8 cellular contexts compared by ENCODE assay signal in the genomic region with DNA sequence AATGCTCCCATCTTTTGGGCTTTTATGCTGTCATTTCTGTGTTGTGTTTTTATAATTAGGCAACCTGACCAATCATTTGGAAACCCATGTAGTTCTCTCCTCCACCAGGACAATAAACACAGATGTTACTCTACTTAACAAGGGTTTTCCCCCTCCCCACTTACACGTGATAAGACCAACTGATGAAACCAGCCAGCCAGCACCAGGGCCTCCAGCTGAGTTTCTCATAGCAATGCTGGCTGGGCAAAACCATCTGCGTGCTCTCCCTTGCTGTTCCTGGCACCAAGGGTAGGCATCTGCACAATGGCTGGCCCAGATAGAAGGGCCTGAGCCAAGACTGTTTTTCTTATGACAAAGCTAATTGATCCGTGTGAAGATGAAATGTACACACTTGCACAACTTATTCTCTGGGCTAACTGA.
DNase-seq lines count a peak whose midpoint lies in the region; ATAC-seq and TF ChIP-seq lines count a peak whose summit lies in the region.

No MANE protein-coding gene starts in this region.

- POLR2A ChIA-PET in CD8-positive, alpha-beta T cell (lab: Charles Lee): no interaction called here

- H3K36me3 ChIP-seq in OCI-LY3 (replicated peaks; ENCODE audit: low read depth, low read length): no peaks in the 10 kb centered on the region
- no peaks in the 10 kb centered on the region for H3K36me3 ChIP-seq in CD8-positive, alpha-beta T cell (ENCODE audit: insufficient read depth, low read length)

- H3K4me1 ChIP-seq in OCI-LY3 (ENCODE audit: low read length): peaks cover 59% of the 10 kb centered on the region
- H3K4me1 ChIP-seq in right cardiac atrium (ENCODE audit: control insufficient read depth, insufficient read depth, low read length): peaks cover 10% of the 10 kb centered on the region
- H3K4me1 ChIP-seq in CD8-positive, alpha-beta T cell (ENCODE audit: insufficient read depth, low read length): peaks cover 4% of the 10 kb centered on the region

- peaks cover 9% of the 10 kb centered on the region for H3K36me3 Mint-ChIP-seq in CD8-positive, alpha-beta T cell

- no peaks in the 10 kb centered on the region for H3K9me3 Mint-ChIP-seq in CD8-positive, alpha-beta T cell

- CTCF ChIA-PET in CD8-positive, alpha-beta T cell (lab: Charles Lee): interaction anchor here (0.6 to 1.1 kb wide), 2 partner anchors 19 to 348 kb away, joined by 3 read pairs; no protein-coding TSS in a partner anchor

- H3K9me3 ChIP-seq in OCI-LY3 (ENCODE audit: insufficient read depth, low read length): no peaks in the 10 kb centered on the region
- no peaks in the 10 kb centered on the region for H3K9me3 ChIP-seq in right cardiac atrium (ENCODE audit: control insufficient read depth, low read length)
- no peaks in the 10 kb centered on the region for H3K9me3 ChIP-seq in CD8-positive, alpha-beta T cell (ENCODE audit: low read length)

- H4K20me1 ChIP-seq in OCI-LY3 (ENCODE audit: insufficient read depth, low read length): no peaks in the 10 kb centered on the region

- intact Hi-C loops in right cardiac atrium (cut with DNase I): no loop called here
- intact Hi-C loops in CD8-positive, alpha-beta T cell (cut with DNase I, micrococcal nuclease): no loop called here

- ATAC-seq in GM19035 (IDR thresholded peaks at IDR 0.05; ENCODE audit: unreplicated experiment) (peak; percentile 93), HG03066 (IDR thresholded peaks at IDR 0.05; ENCODE audit: low read depth, unreplicated experiment) (peak; percentile 75), right cardiac atrium (peak in 1 of 2 donors; percentile 43)
- ATAC-seq in CD8-positive, alpha-beta T cell: no peak

- peaks cover 9% of the 10 kb centered on the region for H3K4me1 Mint-ChIP-seq in CD8-positive, alpha-beta T cell (ENCODE audit: low read depth)

- H3K27me3 ChIP-seq in OCI-LY3 (ENCODE audit: low read depth, low read length) (no peaks in the 10 kb centered on the region), right cardiac atrium (ENCODE audit: control insufficient read depth, insufficient read depth) (no peaks in the 10 kb centered on the region)
- H3K27me3 ChIP-seq in CD8-positive, alpha-beta T cell (ENCODE audit: insufficient read depth, low read length): no peaks in the 10 kb centered on the region

- peak overlapping the region; percentile 76 for H3K4me2 ChIP-seq in OCI-LY3 (ENCODE audit: low read length)

- no peak overlapping the region for H2AFZ ChIP-seq in OCI-LY3 (ENCODE audit: low read depth, low read length)

- peak overlapping the region; percentile 44 for H3K9ac ChIP-seq in OCI-LY3 (ENCODE audit: low read length)

- 0 out of 2 replicates have a peak, but pooled peaks have one; percentile 11 for TF ChIP-seq CTCF in OCI-LY3 (IDR thresholded peaks at IDR 0.05; ENCODE audit: low read depth, low read length)
- no peak for TF ChIP-seq CTCF in CD8-positive, alpha-beta T cell (IDR thresholded peaks at IDR 0.05)

- peak overlapping the region; percentile 71 for H3K27ac ChIP-seq in OCI-LY3 (ENCODE audit: low read length)
- no peak overlapping the region for H3K27ac ChIP-seq in right cardiac atrium (ENCODE audit: low read length)
- H3K27ac ChIP-seq in CD8-positive, alpha-beta T cell (ENCODE audit: low read depth, low read length): no peak overlapping the region

- peak; percentile 56 for DNase-seq in Daoy (ENCODE audit: low read depth)
- DNase-seq in right cardiac atrium: peak in 2 of 3 donors; percentile 19 to 49
- DNase-seq in UCSD-AML1 (lab: John Stamatoyannopoulos, UW; ENCODE audit: unreplicated experiment): no peak
- no peak for DNase-seq in CD8-positive, alpha-beta T cell
- no peak for DNase-seq in stimulated activated CD4-positive, alpha-beta T cell treated with anti-CD3 and anti-CD28 coated beads, Interleukin-4, amount 100 ng/mL, for 1 hour

- no peaks in the 10 kb centered on the region for H3K27me3 Mint-ChIP-seq in CD8-positive, alpha-beta T cell (ENCODE audit: low read depth)

- H3K4me3 ChIP-seq in OCI-LY3 (ENCODE audit: low read length) (peak overlapping the region; percentile 48), right cardiac atrium (ENCODE audit: low read length) (no peak overlapping the region)
- H3K4me3 ChIP-seq in CD8-positive, alpha-beta T cell (ENCODE audit: low read depth, low read length): no peak overlapping the region

- 24% methylated on average over 3 of the region's 3 CpGs for WGBS in right cardiac atrium

- H3K79me2 ChIP-seq in OCI-LY3 (ENCODE audit: low read length): no peaks in the 10 kb centered on the region

- H3K4me3 Mint-ChIP-seq in CD8-positive, alpha-beta T cell: no peak overlapping the region

- H3K27ac Mint-ChIP-seq in CD8-positive, alpha-beta T cell: no peak overlapping the region

Comparison
In these comparisons a context has a peak if more than half of its experiments do, and no peak if none do; other contexts are left out.
1. DNase-seq: peak in Daoy (single experiment) and right cardiac atrium (2 of 3); none in UCSD-AML1 (single experiment), CD8-positive, alpha-beta T cell (0 of 7) and stimulated activated CD4-positive, alpha-beta T cell treated with anti-CD3 and anti-CD28 coated beads, Interleukin-4, amount 100 ng/mL, for 1 hour (single experiment).